In genomic region chr1:198932351-198932991, GRCh38 we compare ENCODE assay signal across 1 cellular context.
TF ChIP-seq lines count a peak whose summit lies in the region.

No MANE protein-coding gene starts in this region.

TF ChIP-seq in GM23338, 12 proteins besides CTCF, POLR2A, EP300 and RAD21 (continued from another document):
- TF ChIP-seq REST (IDR thresholded peaks at IDR 0.05; ENCODE audit: unreplicated experiment) (no peak), JUNB (IDR thresholded peaks at IDR 0.05; ENCODE audit: unreplicated experiment) (no peak)
